10 cellular contexts compared by ENCODE assay signal in the genomic region with DNA sequence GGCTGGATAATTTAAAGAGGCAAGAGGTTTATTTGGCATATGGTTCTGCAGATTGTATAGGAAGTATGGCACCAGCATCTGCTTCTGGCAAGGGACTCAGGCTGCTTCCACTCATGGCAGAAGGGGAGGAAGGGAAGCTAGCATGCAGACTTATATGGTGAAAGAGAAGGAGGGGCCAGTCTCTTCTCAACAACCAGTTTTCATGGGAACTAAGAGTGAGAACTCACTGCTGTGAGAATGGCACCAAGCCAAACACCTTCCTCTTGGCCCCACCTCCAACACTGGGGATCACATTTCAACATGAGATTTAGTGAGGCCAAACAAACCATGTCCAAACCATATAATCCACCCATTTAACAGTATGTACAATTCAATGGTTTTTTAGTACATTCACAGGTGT.
DNase-seq lines count a peak whose midpoint lies in the region; ATAC-seq and TF ChIP-seq lines count a peak whose summit lies in the region.
"Had no signal": no experiment of that assay in that cellular context is flagged by ENCODE, and none has a peak within 500 bp of the region (broad histone marks: within the 10 kb centered on the region; RNA-seq: fewer than 3 reads in every experiment).

No MANE protein-coding gene starts in this region.

- no peak for TF ChIP-seq CTCF in hepatocyte (IDR thresholded peaks at IDR 0.05; ENCODE audit: poor library complexity)

- no peaks in the 10 kb centered on the region for H3K36me3 Mint-ChIP-seq in T-helper 17 cell (ENCODE audit: low read depth)
- H3K36me3 Mint-ChIP-seq: activated naive CD4-positive, alpha-beta T cell treated with anti-CD3 and anti-CD28 coated beads, Interleukin-2, amount 50 U/mL, for 24 hours had no signal

- H3K36me3 ChIP-seq in hepatocyte (replicated peaks; ENCODE audit: insufficient read depth, low read depth), result no peaks in the 10 kb centered on the region

- H3K4me3 Mint-ChIP-seq in T-helper 17 cell, result no peak overlapping the region
- H3K4me3 Mint-ChIP-seq: activated naive CD4-positive, alpha-beta T cell treated with anti-CD3 and anti-CD28 coated beads, Interleukin-2, amount 50 U/mL, for 24 hours had no signal

- no peak overlapping the region for H3K27ac Mint-ChIP-seq in T-helper 17 cell
- H3K27ac Mint-ChIP-seq: activated naive CD4-positive, alpha-beta T cell treated with anti-CD3 and anti-CD28 coated beads, Interleukin-2, amount 50 U/mL, for 24 hours had no signal

- DNase-seq in NCI-H2196 (lab: John Stamatoyannopoulos, UW; ENCODE audit: unreplicated experiment) (peak; percentile 17), NCI-H2196 treated with DMSO at 0.1 percent for 48 hours (lab: John Stamatoyannopoulos, UW; ENCODE audit: unreplicated experiment) (no peak), NCI-H526 treated with DMSO at 0.1 percent for 48 hours (lab: John Stamatoyannopoulos, UW) (peak; percentile 5), hepatocyte (ENCODE audit: low spot score) (peak; percentile 29), T-helper 17 cell (no peak)
- DNase-seq in activated naive CD4-positive, alpha-beta T cell (lab: John Stamatoyannopoulos, UW), result no peak
- DNase-seq: GF-D8 had no signal

- H3K27ac ChIP-seq in hepatocyte, result no peak overlapping the region

- H3K9me2 ChIP-seq in hepatocyte (replicated peaks; ENCODE audit: insufficient read depth), result no peaks in the 10 kb centered on the region

- H3K4me1 Mint-ChIP-seq in T-helper 17 cell, result no peaks in the 10 kb centered on the region

- no peak overlapping the region for H3K4me3 ChIP-seq in hepatocyte

- peaks cover 34% of the 10 kb centered on the region for H3K27me3 Mint-ChIP-seq in T-helper 17 cell
- H3K27me3 Mint-ChIP-seq: activated naive CD4-positive, alpha-beta T cell treated with anti-CD3 and anti-CD28 coated beads, Interleukin-2, amount 50 U/mL, for 24 hours had no signal

- no peaks in the 10 kb centered on the region for H3K27me3 ChIP-seq in hepatocyte

- H3K79me2 ChIP-seq in hepatocyte, result no peaks in the 10 kb centered on the region

- H3K9me3 ChIP-seq in hepatocyte (ENCODE audit: low read depth) (no peaks in the 10 kb centered on the region), T-helper 17 cell (ENCODE audit: control insufficient read depth, low read length, poor library complexity, severe bottlenecking) (no peaks in the 10 kb centered on the region)

- H2AFZ ChIP-seq in hepatocyte, result no peak overlapping the region

- H3K4me2 ChIP-seq in hepatocyte, result no peak overlapping the region

- no peaks in the 10 kb centered on the region for H4K20me1 ChIP-seq in hepatocyte (ENCODE audit: insufficient read depth, poor library complexity, severe bottlenecking)

- no peaks in the 10 kb centered on the region for H3K4me1 ChIP-seq in hepatocyte (ENCODE audit: insufficient read depth)

- ATAC-seq in HG02885 (IDR thresholded peaks at IDR 0.05; ENCODE audit: poor library complexity, unreplicated experiment) (peak; percentile 39), GM18861 (IDR thresholded peaks at IDR 0.05; ENCODE audit: unreplicated experiment) (no peak), T-helper 17 cell (no peak)

Comparison
In these comparisons a context has a peak if more than half of its experiments do, and no peak if none do; other contexts are left out.
1. DNase-seq: peak in NCI-H2196 (single experiment), NCI-H526 treated with DMSO at 0.1 percent for 48 hours (single experiment) and hepatocyte (single experiment); none in NCI-H2196 treated with DMSO at 0.1 percent for 48 hours (single experiment), activated naive CD4-positive, alpha-beta T cell (0 of 4) and T-helper 17 cell (0 of 3).